ENCODE assay signal across 21 cellular contexts in the genomic region with DNA sequence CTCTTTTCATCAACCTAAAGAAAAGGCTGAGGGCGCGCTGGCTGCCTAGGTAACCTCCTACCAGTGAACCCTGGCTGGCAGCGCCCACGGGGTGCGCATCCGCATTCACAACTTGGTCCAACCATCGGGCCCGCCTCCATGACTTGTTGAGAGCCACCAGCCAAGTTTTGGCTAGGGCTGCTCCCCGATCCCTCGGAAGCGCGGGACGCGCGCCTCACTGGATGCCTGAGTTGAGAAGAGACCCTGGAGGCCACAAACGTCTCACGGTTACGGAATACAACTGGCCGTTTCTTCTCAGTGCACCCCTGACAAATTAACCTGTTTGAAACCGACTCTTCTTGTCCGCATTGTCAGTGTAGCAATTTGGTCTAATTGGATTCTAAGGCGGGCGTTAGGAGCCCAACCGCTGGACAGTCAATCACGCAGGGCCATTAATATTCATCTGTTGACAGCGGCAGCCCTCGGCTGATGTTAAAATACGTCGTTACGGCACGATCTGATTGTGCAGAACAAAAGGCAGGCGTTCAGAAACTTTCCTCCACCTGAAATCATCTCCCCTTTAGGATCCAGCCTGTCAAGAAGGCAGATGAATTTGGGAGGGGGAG. TPM values are rescaled to one million over a fixed set of nuclear protein-coding genes. Genes with fewer than 3 reads are reported as not detected.
DNase-seq lines count a peak whose midpoint lies in the region; ATAC-seq, FAIRE-seq and TF ChIP-seq lines count a peak whose summit lies in the region.
"Had no signal": no experiment of that assay in that cellular context is flagged by ENCODE, and none has a peak within 500 bp of the region (broad histone marks: within the 10 kb centered on the region; RNA-seq: fewer than 3 reads in every experiment).

No MANE protein-coding gene starts in this region.

- H2BK20ac ChIP-seq in H1 (ENCODE audit: low read length) = no peak overlapping the region

- TF ChIP-seq RAD21 in H1 (IDR thresholded peaks at IDR 0.05 in 1 of 2, conservative IDR thresholded peaks at IDR 0.05 in 1 of 2; ENCODE audit: low read depth in 2 of 2, low read length in 2 of 2) = no peak

- ATAC-seq in CD4-positive, CD25-positive, alpha-beta regulatory T cell (ENCODE audit: low read depth in 2 of 2) = no peak
- ATAC-seq in naive thymus-derived CD8-positive, alpha-beta T cell = no peak
- ATAC-seq: mucosa of descending colon had no signal

- no peak overlapping the region for H2BK15ac ChIP-seq in H1 (ENCODE audit: low read length)

- no peaks in the 10 kb centered on the region for H3K4me1 ChIP-seq in CD4-positive, CD25-positive, alpha-beta regulatory T cell (ENCODE audit: control insufficient read depth, insufficient read depth, low read length, poor library complexity, severe bottlenecking)
- peaks cover 18% of the 10 kb centered on the region for H3K4me1 ChIP-seq in Caco-2
- H3K4me1 ChIP-seq in H1 (replicated peaks in 1 of 4; ENCODE audit: control insufficient read depth in 3 of 4, insufficient read depth in 4 of 4, low read length in 3 of 4) = peaks cover 3 to 24% (median 14%) of the 10 kb centered on the region in 4 experiments; a peak in 6 of 7 replicates
- H3K4me1 ChIP-seq: BLaER1 treated with 17β-estradiol and CSF1 and Interleukin-3, amounts not matched to agents 10 nM and 100 nM; right lobe of liver had no signal

- WGBS in H1 (ENCODE audit: extremely low coverage in 1 of 2, insufficient coverage in 1 of 2, insufficient read length in 1 of 2, insufficient replicate concordance in 2 of 2, low coverage in 1 of 2, low lambda C conversion rate in 2 of 2, missing lambda C conversion rate in 1 of 2), 2 experiments = 1% methylated on average over 31 of the region's 32 CpGs; no CpG with 5 or more reads in 1 of the 2 experiments

- no peak overlapping the region; the same call in 1 of the 2 replicates for H3K18ac ChIP-seq in H1 (ENCODE audit: extremely low read depth, low read length)

- H3K79me1 ChIP-seq in H1 (ENCODE audit: low read depth, low read length) = no peaks in the 10 kb centered on the region

- H2AK5ac ChIP-seq in H1 (ENCODE audit: low read depth, low read length) = no peak overlapping the region

- H3K4me3 Mint-ChIP-seq in CD4-positive, CD25-positive, alpha-beta regulatory T cell = peak overlapping the region in 3 of 4 donors; percentile 27 to 41 (median 29)
- peak overlapping the region; percentile 73 for H3K4me3 Mint-ChIP-seq in Caco-2 (ENCODE audit: unreplicated experiment)
- H3K4me3 Mint-ChIP-seq in naive thymus-derived CD8-positive, alpha-beta T cell = peak overlapping the region; percentile 44 to 76 (median 58)
- H3K4me3 Mint-ChIP-seq: stimulated activated naive CD8-positive, alpha-beta T cell treated with anti-CD3 and anti-CD28 coated beads, Interleukin-15, Interleukin-2, amounts not matched to agents 100 ng/mL and 50 ng/mL, for 24 hours had no signal

- H2BK5ac ChIP-seq in H1 (ENCODE audit: low read depth, low read length) = no peak overlapping the region

- peaks cover 0 to 5% (median 0%) of the 10 kb centered on the region in 7 donors for H3K9me3 Mint-ChIP-seq in CD4-positive, CD25-positive, alpha-beta regulatory T cell
- no peaks in the 10 kb centered on the region for H3K9me3 Mint-ChIP-seq in Caco-2 (ENCODE audit: unreplicated experiment)
- H3K9me3 Mint-ChIP-seq in naive thymus-derived CD8-positive, alpha-beta T cell = no peaks in the 10 kb centered on the region
- H3K9me3 Mint-ChIP-seq: stimulated activated naive CD8-positive, alpha-beta T cell treated with anti-CD3 and anti-CD28 coated beads, Interleukin-15, Interleukin-2, amounts not matched to agents 100 ng/mL and 50 ng/mL, for 24 hours had no signal

- intact Hi-C loops in Caco-2 (cut with micrococcal nuclease; ENCODE audit: unreplicated experiment) = loop anchor here (2.0 kb wide), 1 partner anchor 13 kb away; no protein-coding TSS in a partner anchor

- POLR2A ChIA-PET in Caco-2 (lab: Charles Lee) = interaction anchor here (0.9 kb wide), 1 partner anchor 477 kb away, joined by 4 read pairs; no protein-coding TSS in a partner anchor
- POLR2A ChIA-PET in H1 (lab: Charles Lee; ENCODE audit: partially characterized antibody) = no interaction called here
- POLR2A ChIA-PET in naive thymus-derived CD8-positive, alpha-beta T cell (lab: Charles Lee) = interaction anchor here (0.6 kb wide), 1 partner anchor 8 kb away, joined by 3 read pairs; no protein-coding TSS in a partner anchor

- peaks cover 12% of the 10 kb centered on the region; the same call in 1 of the 2 replicates for H3K23me2 ChIP-seq in H1 (ENCODE audit: low read depth, low read length)

- peak overlapping the region; percentile 82 to 98 for H3K4me2 ChIP-seq in H1 (ENCODE audit: insufficient read depth in 1 of 2, low read depth in 2 of 2, low read length in 2 of 2)
- H3K4me2 ChIP-seq: BLaER1 treated with 17β-estradiol and CSF1 and Interleukin-3, amounts not matched to agents 10 nM and 100 nM; KMS-11 had no signal

- no peaks in the 10 kb centered on the region for H4K20me1 ChIP-seq in H1 (replicated peaks in 1 of 2; ENCODE audit: control insufficient read depth in 1 of 2, insufficient read depth in 2 of 2, low read length in 2 of 2)
- H4K20me1 ChIP-seq: BLaER1 treated with 17β-estradiol and CSF1 and Interleukin-3, amounts not matched to agents 10 nM and 100 nM had no signal

- no TSS peak for BruUV-seq in Caco-2 (replicated peaks; lab: Mats Ljungman, UMichigan)

- peaks cover 18% of the 10 kb centered on the region for H3K27me3 Mint-ChIP-seq in CD4-positive, CD25-positive, alpha-beta regulatory T cell
- no peaks in the 10 kb centered on the region for H3K27me3 Mint-ChIP-seq in Caco-2 (ENCODE audit: insufficient read depth, unreplicated experiment)
- peaks cover 5 to 37% (median 27%) of the 10 kb centered on the region in 5 donors for H3K27me3 Mint-ChIP-seq in naive thymus-derived CD8-positive, alpha-beta T cell

- no peak overlapping the region for H3K56ac ChIP-seq in H1 (replicated peaks; ENCODE audit: insufficient read length, low read depth, low read length)

- H3K9ac ChIP-seq in H1 (replicated peaks in 1 of 4; ENCODE audit: extremely low read depth in 1 of 4, low read depth in 3 of 4, low read length in 3 of 4) = no peak overlapping the region
- H3K9ac ChIP-seq: BLaER1 treated with 17β-estradiol and CSF1 and Interleukin-3, amounts not matched to agents 10 nM and 100 nM; KMS-11 had no signal

- H3K79me2 ChIP-seq in H1 (ENCODE audit: control insufficient read depth in 1 of 2, insufficient read depth in 2 of 2, low read length in 2 of 2) = peaks cover 0 to 20% of the 10 kb centered on the region in 2 experiments; a peak in 2 of 4 replicates

- H4K8ac ChIP-seq in H1 (ENCODE audit: extremely low read depth, insufficient read depth, low read length) = no peak overlapping the region

- H4K5ac ChIP-seq in H1 (ENCODE audit: insufficient read length, low read depth, low read length) = no peak overlapping the region

- H3K14ac ChIP-seq in H1 (ENCODE audit: insufficient read length) = no peak overlapping the region

- H3K4me3 ChIP-seq in CD4-positive, CD25-positive, alpha-beta regulatory T cell (ENCODE audit: low read depth, low read length) = no peak overlapping the region
- peak overlapping the region; percentile 80 for H3K4me3 ChIP-seq in Caco-2 (ENCODE audit: low read depth, low read length)
- H3K4me3 ChIP-seq in H1 (ENCODE audit: extremely low read depth in 1 of 4, insufficient read depth in 2 of 4, low read depth in 3 of 4, low read length in 4 of 4) = peak overlapping the region; percentile 53 to 78 (median 60)
- H3K4me3 ChIP-seq: BLaER1 treated with 17β-estradiol and CSF1 and Interleukin-3, amounts not matched to agents 10 nM and 100 nM; mucosa of descending colon; right lobe of liver had no signal

- no peak overlapping the region for H4K91ac ChIP-seq in H1 (replicated peaks; ENCODE audit: insufficient read length, low read length)

- H2BK12ac ChIP-seq in H1 (ENCODE audit: low read depth, low read length) = no peak overlapping the region

- H2BK120ac ChIP-seq in H1 (replicated peaks; ENCODE audit: low read depth, low read length) = no peak overlapping the region

- FAIRE-seq in H1 (lab: Jason Lieb, UNC) = peak; percentile 60
- FAIRE-seq: GM19239 had no signal

- H2AFZ ChIP-seq in H1 (ENCODE audit: low read length) = no peak overlapping the region; the same call in 1 of the 2 replicates

- no peak overlapping the region for H3K23ac ChIP-seq in H1 (ENCODE audit: insufficient read length)

- peaks cover 0 to 4% (median 0%) of the 10 kb centered on the region in 4 donors for H3K4me1 Mint-ChIP-seq in CD4-positive, CD25-positive, alpha-beta regulatory T cell
- H3K4me1 Mint-ChIP-seq in Caco-2 (ENCODE audit: low read depth, unreplicated experiment) = peaks cover 29% of the 10 kb centered on the region
- H3K4me1 Mint-ChIP-seq in naive thymus-derived CD8-positive, alpha-beta T cell = peaks cover 2 to 12% (median 5%) of the 10 kb centered on the region in 4 donors

- no peaks in the 10 kb centered on the region for H3K9me3 ChIP-seq in CD4-positive, CD25-positive, alpha-beta regulatory T cell (ENCODE audit: control insufficient read depth in 2 of 2, low read length in 2 of 2)
- no peaks in the 10 kb centered on the region for H3K9me3 ChIP-seq in Caco-2
- H3K9me3 ChIP-seq in H1 (ENCODE audit: insufficient read depth in 2 of 2, low read depth in 1 of 2, low read length in 1 of 2) = no peaks in the 10 kb centered on the region
- H3K9me3 ChIP-seq: mucosa of descending colon, right lobe of liver had no signal

- DNase-seq in CD4-positive, CD25-positive, alpha-beta regulatory T cell = no peak
- DNase-seq in Caco-2 (no peak), H1 (ENCODE audit: low read depth in 1 of 2, low spot score in 2 of 2) (peak in 1 of 2 experiments; percentile 55), NCI-H1417 (lab: John Stamatoyannopoulos, UW) (no peak), cerebellum (ENCODE audit: low spot score) (no peak), GDM1 (lab: John Stamatoyannopoulos, UW) (no peak), GM13977 (ENCODE audit: low spot score) (no peak)
- DNase-seq in naive thymus-derived CD8-positive, alpha-beta T cell = peak in 1 of 10 donors; percentile 2
- DNase-seq: cortex of kidney, EL, NCI-H146, NCI-H69, T1000 had no signal

- in situ Hi-C loops in GM13977 (cut with MboI; ENCODE audit: low pct_unique_long_range_greater_than_20kb, low sequenced_read_pairs, unreplicated experiment) = no loop called here

- TF ChIP-seq CTCF in Caco-2 (IDR thresholded peaks at IDR 0.05; ENCODE audit: insufficient read depth in 1 of 2, low read depth in 1 of 2, low read length in 1 of 2, severe bottlenecking in 1 of 2, unreplicated experiment in 1 of 2) = no peak
- no peak for TF ChIP-seq CTCF in H1 (IDR thresholded peaks at IDR 0.05; ENCODE audit: control extremely low read depth in 1 of 3, insufficient read depth in 1 of 3, low read depth in 1 of 3, low read length in 3 of 3)
- TF ChIP-seq CTCF in GM13977 (IDR thresholded peaks at IDR 0.05; ENCODE audit: extremely low read depth, insufficient read depth, missing control alignments) = no peak

- H3K36me3 ChIP-seq in CD4-positive, CD25-positive, alpha-beta regulatory T cell (ENCODE audit: control insufficient read depth, insufficient read depth, low read length) = no peaks in the 10 kb centered on the region
- no peaks in the 10 kb centered on the region; the same call in 1 of the 2 replicates for H3K36me3 ChIP-seq in Caco-2 (ENCODE audit: control insufficient read depth, insufficient read depth, low read length)
- H3K36me3 ChIP-seq in H1 (ENCODE audit: control insufficient read depth in 2 of 4, insufficient read depth in 4 of 4, low read length in 3 of 4) = no peaks in the 10 kb centered on the region
- H3K36me3 ChIP-seq: BLaER1 treated with 17β-estradiol and CSF1 and Interleukin-3, amounts not matched to agents 10 nM and 100 nM; right lobe of liver had no signal

- H3K4ac ChIP-seq in H1 (replicated peaks; ENCODE audit: insufficient read length, low read depth, low read length) = no peak overlapping the region

- H3K27ac Mint-ChIP-seq in CD4-positive, CD25-positive, alpha-beta regulatory T cell = no peak overlapping the region
- H3K27ac Mint-ChIP-seq in Caco-2 (ENCODE audit: unreplicated experiment) = no peak overlapping the region
- H3K27ac Mint-ChIP-seq in naive thymus-derived CD8-positive, alpha-beta T cell = no peak overlapping the region
- H3K27ac Mint-ChIP-seq: stimulated activated naive CD8-positive, alpha-beta T cell treated with anti-CD3 and anti-CD28 coated beads, Interleukin-15, Interleukin-2, amounts not matched to agents 100 ng/mL and 50 ng/mL, for 24 hours had no signal

- H3K27ac ChIP-seq in CD4-positive, CD25-positive, alpha-beta regulatory T cell (ENCODE audit: insufficient read depth, low read length, poor library complexity, severe bottlenecking) = no peak overlapping the region
- no peak overlapping the region for H3K27ac ChIP-seq in H1 (ENCODE audit: low read depth, low read length)
- H3K27ac ChIP-seq: BLaER1 treated with 17β-estradiol and CSF1 and Interleukin-3, amounts not matched to agents 10 nM and 100 nM; KMS-11; right lobe of liver; RWPE1 had no signal

- no peaks in the 10 kb centered on the region for H3K36me3 Mint-ChIP-seq in CD4-positive, CD25-positive, alpha-beta regulatory T cell
- H3K36me3 Mint-ChIP-seq in Caco-2 (ENCODE audit: insufficient read depth, unreplicated experiment) = peaks cover 5% of the 10 kb centered on the region
- H3K36me3 Mint-ChIP-seq in naive thymus-derived CD8-positive, alpha-beta T cell = peaks cover 0 to 3% (median 0%) of the 10 kb centered on the region in 3 donors

- no peak for TF ChIP-seq EP300 in H1 (IDR thresholded peaks at IDR 0.05; ENCODE audit: borderline replicate concordance in 1 of 2, low read depth in 2 of 2, low read length in 2 of 2)

- CTCF ChIA-PET in Caco-2 (lab: Charles Lee) (interaction anchor here (1.1 to 2.5 kb wide), 3 partner anchors 10 to 43 kb away, joined by 3 to 9 read pairs (median 7); no protein-coding TSS in a partner anchor), H1 (lab: Charles Lee; ENCODE audit: partially characterized antibody) (interaction anchor here (1.0 to 1.3 kb wide), 2 partner anchors 14 to 42 kb away, joined by 3 to 4 read pairs; no protein-coding TSS in a partner anchor)

- no peaks in the 10 kb centered on the region for H3K27me3 ChIP-seq in CD4-positive, CD25-positive, alpha-beta regulatory T cell (ENCODE audit: control insufficient read depth, insufficient read depth, low read length)
- H3K27me3 ChIP-seq in Caco-2 (replicated peaks; ENCODE audit: control insufficient read depth, insufficient read depth, low read length) (no peaks in the 10 kb centered on the region), H1 (replicated peaks in 1 of 4; ENCODE audit: control insufficient read depth in 3 of 4, extremely low read depth in 1 of 4, insufficient read depth in 3 of 4, low read length in 3 of 4) (peaks cover 0 to 3% (median 0%) of the 10 kb centered on the region in 4 experiments; a peak in 2 of 7 replicates)

- TF ChIP-seq POLR2A in H1 (IDR thresholded peaks at IDR 0.05; ENCODE audit: control extremely low read depth in 1 of 2, low read depth in 2 of 2, low read length in 2 of 2) = no peak

RNA-seq across cellular contexts. Expression of gene GPC3, which starts 1.3 kb away (rescaled TPM):
- total RNA-seq in CD4-positive, CD25-positive, alpha-beta regulatory T cell = 0.44 TPM
- under 1 TPM in 2 of 4 donors, not detected in 2; 0.34 to 0.93 TPM for polyA plus RNA-seq in CD4-positive, CD25-positive, alpha-beta regulatory T cell
- total RNA-seq in Caco-2 (2022) = 233 and 266 TPM in 2 replicates
- total RNA-seq in H1 (2021; fragmentation: NEBNext Ultra II Directional; extraction: Animal tissue kit (Norgen Biotek cat#: 25700)) = 70.7 and 71.9 TPM in 2 replicates
- 60.0 and 64.8 TPM in 2 replicates for polyA plus RNA-seq in H1 (2011; rRNA removed)
- polyA plus RNA-seq in H1 (2011; cell fraction: cytosol; rRNA removed) = 83.8 TPM
- 44.4 TPM for polyA plus RNA-seq in H1 (2011; cell fraction: nucleus; rRNA removed)
- polyA plus RNA-seq in H1 (2012, experiment 1 of 2) = 71.1 to 85.9 TPM (median 74.5 TPM) in 4 replicates
- 25.3 TPM for polyA plus RNA-seq in H1 (2012, experiment 2 of 2)
- polyA plus RNA-seq in H1 (2013, experiment 1 of 2) = 68.5 TPM
- 61.4 TPM for polyA plus RNA-seq in H1 (2013, experiment 2 of 2)
- 57.5 and 90.3 TPM in 2 replicates for polyA minus RNA-seq in H1 (2011; rRNA and poly(A)+ RNA removed)
- 35.8 TPM for polyA minus RNA-seq in H1 (2011; cell fraction: cytosol; rRNA and poly(A)+ RNA removed)
- polyA minus RNA-seq in H1 (2011; cell fraction: nucleus; rRNA and poly(A)+ RNA removed) = 66.8 TPM
- total RNA-seq in naive thymus-derived CD8-positive, alpha-beta T cell = not detected
- polyA plus RNA-seq in naive thymus-derived CD8-positive, alpha-beta T cell = 1 to 10 TPM; 2.3 to 3.9 (median 2.6) TPM
- total RNA-seq in cerebellum = 13.8 TPM
- total RNA-seq: activated CD8-positive, alpha-beta memory T cell treated with anti-CD3 and anti-CD28 coated beads for 36 hours had no signal

Comparison
In these comparisons a context has a peak if more than half of its experiments do, and no peak if none do; other contexts are left out.
1. RNA of gene GPC3, which starts 1.3 kb away (total RNA-seq): 233 to 266 TPM in Caco-2, 70.7 to 71.9 TPM in H1 and 13.8 TPM in cerebellum (single experiment); 0.44 TPM in CD4-positive, CD25-positive, alpha-beta regulatory T cell (single experiment) and not detected in naive thymus-derived CD8-positive, alpha-beta T cell; every median in the first group is over 10 times any median in the second.
2. Peak in every context shown above with its lines, with median percentiles within 50 percentile points of each other: H3K4me3 Mint-ChIP-seq.